ENCODE assay signal across 1 cellular context in genomic region chr13:19633340-19634128, GRCh38.
TF ChIP-seq lines count a peak whose summit lies in the region.

Gene MPHOSPH8 (plus strand): TSS chr13:19633659. CDS start chr13:19633749, 90 bp downstream.

TF ChIP-seq in K562, 482 proteins besides CTCF, POLR2A, EP300 and RAD21 (continued from another document and continues in another):
- TF ChIP-seq ZBTB5 (IDR thresholded peaks at IDR 0.05): no peak
- no peak for TF ChIP-seq ZNF639 (CRISPR knock-in tag; conservative IDR thresholded peaks at IDR 0.05 in 1 of 2, IDR thresholded peaks at IDR 0.05 in 1 of 2)
- no peak for TF ChIP-seq DPF2 (IDR thresholded peaks at IDR 0.05)
- no peak for TF ChIP-seq TBL1XR1 (IDR thresholded peaks at IDR 0.05; ENCODE audit: low read length in 2 of 2)
- no peak for TF ChIP-seq GATAD2A (IDR thresholded peaks at IDR 0.05)
- no peak for TF ChIP-seq HNRNPH1 (optimal IDR thresholded peaks at IDR 0.05; ENCODE audit: low read depth, low read length)
- TF ChIP-seq ZC3H4 (CRISPR knock-in tag; IDR thresholded peaks at IDR 0.05; ENCODE audit: borderline replicate concordance): no peak
- no peak for TF ChIP-seq MEIS2 (IDR thresholded peaks at IDR 0.05; ENCODE audit: partially characterized antibody)
- no peak for TF ChIP-seq GATAD2B (IDR thresholded peaks at IDR 0.05; ENCODE audit: borderline replicate concordance)
- no peak for TF ChIP-seq AFF4 (CRISPR knock-in tag; IDR thresholded peaks at IDR 0.05)
- TF ChIP-seq PBX2 (CRISPR knock-in tag; IDR thresholded peaks at IDR 0.05; ENCODE audit: low read depth): peak; percentile 94
- TF ChIP-seq PBX2 (tag; conservative IDR thresholded peaks at IDR 0.05; ENCODE audit: low read depth): peak; percentile 94
- TF ChIP-seq CGGBP1 (CRISPR knock-in tag; IDR thresholded peaks at IDR 0.05): no peak
- TF ChIP-seq ZBTB8A (IDR thresholded peaks at IDR 0.05; ENCODE audit: partially characterized antibody): no peak
- peak; percentile 68 for TF ChIP-seq CHD2 (IDR thresholded peaks at IDR 0.05; ENCODE audit: low read depth, low read length)
- TF ChIP-seq MGA (IDR thresholded peaks at IDR 0.05): peak; percentile 47; the same call in 1 of the 2 replicates
- TF ChIP-seq ZNF239 (CRISPR knock-in tag; IDR thresholded peaks at IDR 0.05): no peak
- no peak for TF ChIP-seq HNRNPK (IDR thresholded peaks at IDR 0.05; ENCODE audit: low read depth, low read length, poor library complexity, severe bottlenecking)
- TF ChIP-seq ZNF512 (tag; IDR thresholded peaks at IDR 0.05): no peak
- no peak for TF ChIP-seq ZEB2 (IDR thresholded peaks at IDR 0.05)
- TF ChIP-seq CAMTA2 (CRISPR knock-in tag; conservative IDR thresholded peaks at IDR 0.05): no peak
- TF ChIP-seq ARID4B (CRISPR knock-in tag; IDR thresholded peaks at IDR 0.05): peak; percentile 56; the same call in 1 of the 2 replicates
